ENCODE assay signal across 8 cellular contexts in the genomic region with DNA sequence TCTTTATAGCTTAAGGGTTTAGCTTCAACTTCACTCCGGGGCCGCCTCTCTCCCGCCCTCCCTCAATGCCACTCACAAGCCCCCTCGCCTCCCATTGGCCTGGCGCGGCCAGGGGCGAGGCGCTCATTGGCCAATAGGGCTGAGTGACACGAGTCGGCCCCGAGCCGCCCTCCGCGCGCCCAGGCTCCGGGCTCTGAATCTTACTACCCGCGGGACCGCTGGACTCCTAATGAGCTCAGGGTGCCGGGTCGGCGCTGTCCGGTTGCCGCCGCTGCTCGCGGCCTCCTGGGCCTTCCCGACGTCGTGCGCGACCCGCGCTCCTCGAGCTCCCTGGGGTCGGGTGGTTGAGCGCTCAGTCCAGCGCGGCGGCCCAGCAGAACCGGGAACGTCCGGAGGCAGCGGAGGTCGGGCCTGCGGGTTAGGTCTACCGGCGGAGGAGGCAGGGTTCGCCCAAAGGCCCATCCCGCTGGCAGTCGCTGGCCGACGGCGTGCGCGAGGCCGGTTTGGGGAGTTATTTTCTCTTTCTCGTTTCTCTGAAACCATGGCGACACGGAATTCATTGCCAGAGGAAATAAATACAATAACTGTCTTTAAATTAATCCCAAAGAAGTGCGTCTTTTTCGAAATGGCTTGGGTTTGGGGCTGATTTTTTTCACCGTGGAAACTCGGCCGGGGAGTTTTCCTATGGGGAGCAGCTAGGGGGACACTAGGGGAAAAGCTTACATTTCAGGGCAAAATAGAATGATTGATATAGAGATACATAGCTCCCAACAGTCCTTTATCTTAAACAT. TPM values are rescaled to one million over a fixed set of nuclear protein-coding genes. Genes with fewer than 3 reads are reported as not detected.
DNase-seq lines count a peak whose midpoint lies in the region; ATAC-seq, FAIRE-seq and TF ChIP-seq lines count a peak whose summit lies in the region.

A gene with protein sequence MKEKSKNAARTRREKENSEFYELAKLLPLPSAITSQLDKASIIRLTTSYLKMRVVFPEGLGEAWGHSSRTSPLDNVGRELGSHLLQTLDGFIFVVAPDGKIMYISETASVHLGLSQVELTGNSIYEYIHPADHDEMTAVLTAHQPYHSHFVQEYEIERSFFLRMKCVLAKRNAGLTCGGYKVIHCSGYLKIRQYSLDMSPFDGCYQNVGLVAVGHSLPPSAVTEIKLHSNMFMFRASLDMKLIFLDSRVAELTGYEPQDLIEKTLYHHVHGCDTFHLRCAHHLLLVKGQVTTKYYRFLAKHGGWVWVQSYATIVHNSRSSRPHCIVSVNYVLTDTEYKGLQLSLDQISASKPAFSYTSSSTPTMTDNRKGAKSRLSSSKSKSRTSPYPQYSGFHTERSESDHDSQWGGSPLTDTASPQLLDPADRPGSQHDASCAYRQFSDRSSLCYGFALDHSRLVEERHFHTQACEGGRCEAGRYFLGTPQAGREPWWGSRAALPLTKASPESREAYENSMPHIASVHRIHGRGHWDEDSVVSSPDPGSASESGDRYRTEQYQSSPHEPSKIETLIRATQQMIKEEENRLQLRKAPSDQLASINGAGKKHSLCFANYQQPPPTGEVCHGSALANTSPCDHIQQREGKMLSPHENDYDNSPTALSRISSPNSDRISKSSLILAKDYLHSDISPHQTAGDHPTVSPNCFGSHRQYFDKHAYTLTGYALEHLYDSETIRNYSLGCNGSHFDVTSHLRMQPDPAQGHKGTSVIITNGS (minus strand): TSS at position 12 of the 791 bp plus-strand sequence. CDS start 1,453 bp downstream, outside the sequence.

- no peaks in the 10 kb centered on the region for H3K4me1 Mint-ChIP-seq in astrocyte (ENCODE audit: low read depth, unreplicated experiment)

- peak within 1 kb of the TSS; percentile 64 for H2AFZ ChIP-seq in astrocyte (ENCODE audit: low read depth, low read length)

- peak within 1 kb of the TSS; percentile 75 for H3K27ac Mint-ChIP-seq in astrocyte (ENCODE audit: unreplicated experiment)

- no peak for TF ChIP-seq CTCF in astrocyte (IDR thresholded peaks at IDR 0.05; ENCODE audit: insufficient read depth, low read depth, low read length)

- H3K4me1 ChIP-seq in BLaER1 treated with 17β-estradiol and CSF1 and Interleukin-3, amounts not matched to agents 10 nM and 100 nM = peaks cover 10 to 23% (median 15%) of the 10 kb centered on the region in 10 experiments
- H3K4me1 ChIP-seq in astrocyte (ENCODE audit: insufficient read depth, low read length) = peaks cover 3% of the 10 kb centered on the region

- H3K27me3 ChIP-seq in BLaER1 treated with 17β-estradiol and CSF1 and Interleukin-3, amounts not matched to agents 10 nM and 100 nM = peaks cover 75 to 100% (median 86%) of the 10 kb centered on the region in 11 experiments
- peaks cover 100% of the 10 kb centered on the region for H3K27me3 ChIP-seq in astrocyte (ENCODE audit: insufficient read depth, low read length)

- peaks cover 0 to 15% (median 0%) of the 10 kb centered on the region in 11 experiments; a peak in 7 of 22 replicates for H4K20me1 ChIP-seq in BLaER1 treated with 17β-estradiol and CSF1 and Interleukin-3, amounts not matched to agents 10 nM and 100 nM
- H4K20me1 ChIP-seq in astrocyte (ENCODE audit: insufficient read depth, low read length) = peaks cover 14% of the 10 kb centered on the region

- ATAC-seq in GM19395 (IDR thresholded peaks at IDR 0.05; ENCODE audit: unreplicated experiment) = peak; percentile 70
- ATAC-seq in HG03571 (IDR thresholded peaks at IDR 0.05; ENCODE audit: unreplicated experiment) = no peak

- H3K27me3 Mint-ChIP-seq in astrocyte (ENCODE audit: low read depth, unreplicated experiment) = peaks cover 90% of the 10 kb centered on the region

- H3K9ac ChIP-seq in BLaER1 treated with 17β-estradiol and CSF1 and Interleukin-3, amounts not matched to agents 10 nM and 100 nM = no peak within 1 kb of the TSS
- no peak within 1 kb of the TSS for H3K9ac ChIP-seq in astrocyte (ENCODE audit: low read length)

- no peak within 1 kb of the TSS for H3K27ac ChIP-seq in BLaER1 treated with 17β-estradiol and CSF1 and Interleukin-3, amounts not matched to agents 10 nM and 100 nM
- H3K27ac ChIP-seq in astrocyte (ENCODE audit: low read depth, low read length) = no peak within 1 kb of the TSS

- FAIRE-seq in astrocyte (lab: Jason Lieb, UNC) = no peak
- FAIRE-seq in GM19239 (lab: Jason Lieb, UNC) = no peak

- H3K4me3 ChIP-seq in BLaER1 treated with 17β-estradiol and CSF1 and Interleukin-3, amounts not matched to agents 10 nM and 100 nM = peak within 1 kb of the TSS in 7 of 10 experiments; percentile 5 to 48 (median 14); a peak in 6 of 20 replicates
- peak within 1 kb of the TSS; percentile 40 for H3K4me3 ChIP-seq in astrocyte (ENCODE audit: insufficient read depth, low read depth, low read length)

- H3K36me3 Mint-ChIP-seq in astrocyte (ENCODE audit: low read depth, unreplicated experiment) = peaks cover 2% of the 10 kb centered on the region

- DNase-seq in M059J (ENCODE audit: low read depth) (peak; percentile 93), astrocyte (ENCODE audit: low read depth) (peak; percentile 40), iris pigment epithelial cell (ENCODE audit: low read depth) (peak; percentile 53), stromal cell of bone marrow (ENCODE audit: low read depth) (peak; percentile 61), GM19239 (ENCODE audit: insufficient read length, low spot score) (no peak)

- H3K9me3 Mint-ChIP-seq in astrocyte (ENCODE audit: unreplicated experiment) = peaks cover 20% of the 10 kb centered on the region

- peak within 1 kb of the TSS; percentile 50 for H3K4me3 Mint-ChIP-seq in astrocyte (ENCODE audit: unreplicated experiment)

- H3K9me3 ChIP-seq in BLaER1 treated with 17β-estradiol and CSF1 and Interleukin-3, amounts not matched to agents 10 nM and 100 nM (replicated peaks in 1 of 11) = peaks cover 43 to 61% (median 54%) of the 10 kb centered on the region in 11 experiments
- peaks cover 13% of the 10 kb centered on the region for H3K9me3 ChIP-seq in astrocyte (ENCODE audit: insufficient read depth, low read depth, low read length)

- no peak within 1 kb of the TSS for H3K4me2 ChIP-seq in BLaER1 treated with 17β-estradiol and CSF1 and Interleukin-3, amounts not matched to agents 10 nM and 100 nM
- peak within 1 kb of the TSS; percentile 79 for H3K4me2 ChIP-seq in astrocyte (ENCODE audit: low read length)

- H3K79me2 ChIP-seq in astrocyte (ENCODE audit: insufficient read depth, low read length) = no peaks in the 10 kb centered on the region

- H3K36me3 ChIP-seq in BLaER1 treated with 17β-estradiol and CSF1 and Interleukin-3, amounts not matched to agents 10 nM and 100 nM = no peaks in the 10 kb centered on the region
- no peaks in the 10 kb centered on the region for H3K36me3 ChIP-seq in astrocyte (ENCODE audit: insufficient read depth, low read length)

RNA-seq across cellular contexts. Expression of the gene that starts here (rescaled TPM):
- total RNA-seq in M059J (2014; rRNA removed; shearing (Covaris generic)) = 6.0 and 7.8 TPM in 2 replicates
- not detected in 2 replicates for total RNA-seq in astrocyte

Comparison
In these comparisons a context has a peak if more than half of its experiments do, and no peak if none do; other contexts are left out.
1. Peak in DNase-seq, H3K4me3 ChIP-seq and H3K4me2 ChIP-seq in astrocyte; RNA of the gene not detected or under 1 TPM.